ENCODE assay signal across 15 cellular contexts in the genomic region with DNA sequence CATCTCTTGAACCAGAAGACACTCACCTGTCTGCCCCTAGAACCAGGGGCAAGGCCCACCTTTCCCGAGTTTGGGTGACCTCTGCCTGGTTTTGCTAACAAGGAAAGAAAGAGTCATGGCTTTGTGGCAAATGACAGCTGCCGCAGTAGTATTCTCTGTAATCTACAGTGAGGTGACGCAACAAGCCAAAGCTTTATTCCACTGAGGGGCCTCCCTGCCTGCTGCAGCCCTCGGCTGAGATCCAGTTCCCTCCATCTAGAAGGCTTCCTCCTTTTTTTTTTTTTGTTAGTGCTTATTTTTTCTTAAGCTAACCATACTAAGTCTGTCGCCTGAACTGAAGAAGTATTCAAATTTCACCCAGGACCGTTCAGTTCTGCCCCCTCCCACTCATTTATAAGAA.
DNase-seq lines count a peak whose midpoint lies in the region; ATAC-seq, FAIRE-seq and TF ChIP-seq lines count a peak whose summit lies in the region.
"Had no signal": no experiment of that assay in that cellular context is flagged by ENCODE, and none has a peak within 500 bp of the region (broad histone marks: within the 10 kb centered on the region; RNA-seq: fewer than 3 reads in every experiment).

No MANE protein-coding gene starts in this region.

- H3K79me2 ChIP-seq in Karpas-422 (ENCODE audit: low read length) = no peaks in the 10 kb centered on the region

- no peak for FAIRE-seq in D721Med (lab: Jason Lieb, UNC)
- FAIRE-seq: H54 had no signal

- no peak for TF ChIP-seq CTCF in D721Med (IDR thresholded peaks at IDR 0.05; ENCODE audit: insufficient read depth, missing control alignments)

- no peaks in the 10 kb centered on the region for H4K20me1 ChIP-seq in Karpas-422 (ENCODE audit: insufficient read depth, low read depth, low read length)

- H3K4me3 ChIP-seq in Karpas-422 (ENCODE audit: low read length) (no peak overlapping the region), SJCRH30 (peak overlapping the region; percentile 39), right cardiac atrium (ENCODE audit: low read length) (no peak overlapping the region), skeletal muscle cell (ENCODE audit: low read depth, low read length) (no peak overlapping the region)
- H3K4me3 ChIP-seq: right lobe of liver had no signal

- H3K27ac ChIP-seq in Karpas-422 (ENCODE audit: low read length) (no peak overlapping the region), SJCRH30 (peak overlapping the region; percentile 25), right cardiac atrium (ENCODE audit: low read length) (no peak overlapping the region)
- H3K27ac ChIP-seq: right lobe of liver had no signal

- no peak for DNase-seq in Karpas-422
- peak; percentile 63 to 78 for DNase-seq in SJCRH30
- DNase-seq in right cardiac atrium = peak; percentile 55 to 82 (median 68)
- peak; percentile 33 for DNase-seq in skeletal muscle cell (ENCODE audit: low read depth)
- DNase-seq in D721Med (ENCODE audit: insufficient read length, low spot score) = no peak
- DNase-seq in NCI-H146 treated with DMSO at 0.1 percent for 48 hours (lab: John Stamatoyannopoulos, UW; ENCODE audit: unreplicated experiment) = no peak
- no peak for DNase-seq in activated CD4-positive, alpha-beta T cell treated with anti-CD3 and anti-CD28 coated beads for 36 hours
- DNase-seq: activated CD8-positive, alpha-beta memory T cell treated with anti-CD3 and anti-CD28 coated beads, Interleukin-2, amount 50 U/mL, for 48 hours; cortex of kidney; NCI-H524 treated with DMSO at 0.1 percent for 48 hours; right lobe of liver; SHP77 treated with DMSO at 0.1 percent for 48 hours had no signal

- no peak overlapping the region for H3K4me2 ChIP-seq in Karpas-422 (ENCODE audit: low read depth, low read length, poor library complexity, severe bottlenecking)

- peak; percentile 68 to 82 for ATAC-seq in right cardiac atrium
- ATAC-seq in GM19452 (IDR thresholded peaks at IDR 0.05; ENCODE audit: unreplicated experiment) = no peak
- ATAC-seq in activated CD4-positive, alpha-beta T cell treated with anti-CD3 and anti-CD28 coated beads for 36 hours = no peak

- H3K9ac ChIP-seq in Karpas-422 (ENCODE audit: low read length) = no peak overlapping the region

- peak overlapping the region; percentile 30; the same call in 1 of the 2 replicates for H2AFZ ChIP-seq in Karpas-422 (ENCODE audit: low read length)

- no peaks in the 10 kb centered on the region for H3K27me3 ChIP-seq in Karpas-422 (ENCODE audit: low read length)
- no peaks in the 10 kb centered on the region for H3K27me3 ChIP-seq in SJCRH30
- no peaks in the 10 kb centered on the region for H3K27me3 ChIP-seq in right cardiac atrium (ENCODE audit: control insufficient read depth, insufficient read depth)
- H3K27me3 ChIP-seq: right lobe of liver had no signal

- H3K4me1 ChIP-seq in Karpas-422 (ENCODE audit: low read length) = peaks cover 25% of the 10 kb centered on the region
- peaks cover 8% of the 10 kb centered on the region for H3K4me1 ChIP-seq in SJCRH30
- peaks cover 3% of the 10 kb centered on the region for H3K4me1 ChIP-seq in right cardiac atrium (ENCODE audit: control insufficient read depth, insufficient read depth, low read length)
- H3K4me1 ChIP-seq: right lobe of liver had no signal

- no peaks in the 10 kb centered on the region for H3K9me3 Mint-ChIP-seq in activated CD4-positive, alpha-beta T cell treated with anti-CD3 and anti-CD28 coated beads for 36 hours (ENCODE audit: low read depth)
- H3K9me3 Mint-ChIP-seq: WTC11 had no signal

- 40% methylated on average over 6 of the region's 6 CpGs for WGBS in right cardiac atrium

- H3K27me3 Mint-ChIP-seq in activated CD4-positive, alpha-beta T cell treated with anti-CD3 and anti-CD28 coated beads for 36 hours = no peaks in the 10 kb centered on the region

- H3K27ac Mint-ChIP-seq in activated CD4-positive, alpha-beta T cell treated with anti-CD3 and anti-CD28 coated beads for 36 hours = no peak overlapping the region
- H3K27ac Mint-ChIP-seq: WTC11 had no signal

- H3K36me3 ChIP-seq in Karpas-422 (ENCODE audit: insufficient read depth, low read length) (no peaks in the 10 kb centered on the region), SJCRH30 (no peaks in the 10 kb centered on the region)
- H3K36me3 ChIP-seq: right lobe of liver had no signal

- H3K36me3 Mint-ChIP-seq in activated CD4-positive, alpha-beta T cell treated with anti-CD3 and anti-CD28 coated beads for 36 hours (ENCODE audit: low read depth) = no peaks in the 10 kb centered on the region
- H3K36me3 Mint-ChIP-seq: WTC11 had no signal

- H3K9me2 ChIP-seq in Karpas-422 (replicated peaks; ENCODE audit: insufficient read depth, low read length) = no peaks in the 10 kb centered on the region

- intact Hi-C loops in right cardiac atrium (cut with DNase I) = no loop called here
- intact Hi-C loops in activated CD4-positive, alpha-beta T cell treated with anti-CD3 and anti-CD28 coated beads for 36 hours (cut with DNase I, micrococcal nuclease) = no loop called here

- no peaks in the 10 kb centered on the region for H3K9me3 ChIP-seq in Karpas-422 (ENCODE audit: low read length)
- H3K9me3 ChIP-seq in SJCRH30 (replicated peaks) = no peaks in the 10 kb centered on the region
- no peaks in the 10 kb centered on the region for H3K9me3 ChIP-seq in right cardiac atrium (ENCODE audit: control insufficient read depth, low read length)
- H3K9me3 ChIP-seq: right lobe of liver had no signal

- H3K4me1 Mint-ChIP-seq in activated CD4-positive, alpha-beta T cell treated with anti-CD3 and anti-CD28 coated beads for 36 hours = peaks cover 16% of the 10 kb centered on the region

- CTCF ChIA-PET in activated CD4-positive, alpha-beta T cell treated with anti-CD3 and anti-CD28 coated beads for 36 hours (lab: Charles Lee) = interaction anchor here (0.8 kb wide), 1 partner anchor 10 kb away, joined by 3 read pairs; no protein-coding TSS in a partner anchor

- H3K4me3 Mint-ChIP-seq in activated CD4-positive, alpha-beta T cell treated with anti-CD3 and anti-CD28 coated beads for 36 hours = no peak overlapping the region
- H3K4me3 Mint-ChIP-seq: WTC11 had no signal

- POLR2A ChIA-PET in activated CD4-positive, alpha-beta T cell treated with anti-CD3 and anti-CD28 coated beads for 36 hours (lab: Charles Lee) = no interaction called here

Comparison
In these comparisons a context has a peak if more than half of its experiments do, and no peak if none do; other contexts are left out.
1. DNase-seq: peak in SJCRH30 (2 of 2), right cardiac atrium (3 of 3) and skeletal muscle cell (single experiment); none in Karpas-422 (single experiment), D721Med (single experiment), NCI-H146 treated with DMSO at 0.1 percent for 48 hours (single experiment) and activated CD4-positive, alpha-beta T cell treated with anti-CD3 and anti-CD28 coated beads for 36 hours (single experiment).
2. ATAC-seq: peak in right cardiac atrium (2 of 2); none in GM19452 (single experiment) and activated CD4-positive, alpha-beta T cell treated with anti-CD3 and anti-CD28 coated beads for 36 hours (single experiment).